ENCODE assay signal across 11 cellular contexts in the genomic region with DNA sequence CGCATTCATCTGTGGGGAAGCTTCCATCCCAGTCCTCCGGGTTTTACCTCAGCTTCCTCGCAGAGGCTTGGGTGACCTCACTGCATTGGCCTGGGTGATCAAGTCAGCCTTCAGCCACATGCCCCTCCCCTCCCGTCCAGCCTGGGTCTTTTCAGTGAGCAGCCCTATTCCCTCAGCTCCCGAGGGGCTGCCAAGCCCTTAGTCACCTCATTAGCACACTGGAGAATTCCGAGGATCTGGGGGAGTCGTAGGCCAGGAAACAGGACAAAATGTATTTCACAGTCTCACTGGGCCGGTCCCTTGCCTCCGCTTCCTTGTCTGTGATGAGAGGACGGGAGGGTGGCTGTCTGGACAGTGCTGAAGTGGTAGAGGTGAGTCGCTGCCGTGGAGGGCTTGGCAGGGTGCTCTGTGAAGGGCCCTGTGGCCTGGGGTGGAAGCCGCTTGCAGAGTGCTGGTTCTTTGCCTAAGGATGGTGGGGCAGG. TPM values are rescaled to one million over a fixed set of nuclear protein-coding genes. Genes with fewer than 3 reads are reported as not detected.
DNase-seq lines count a peak whose midpoint lies in the region; ATAC-seq and TF ChIP-seq lines count a peak whose summit lies in the region.
"Had no signal": no experiment of that assay in that cellular context is flagged by ENCODE, and none has a peak within 500 bp of the region (broad histone marks: within the 10 kb centered on the region; RNA-seq: fewer than 3 reads in every experiment).

No MANE protein-coding gene starts in this region.

- CTCF ChIA-PET in activated naive CD4-positive, alpha-beta T cell treated with anti-CD3 and anti-CD28 coated beads for 36 hours (lab: Charles Lee) = interaction anchor here (0.9 kb wide), 1 partner anchor 13 kb away, joined by 3 read pairs; no protein-coding TSS in a partner anchor

- no peak overlapping the region for H3K4me2 ChIP-seq in mesenchymal stem cell (ENCODE audit: low read length, poor library complexity, severe bottlenecking)

- intact Hi-C loops in Right ventricle myocardium inferior (cut with DNase I) = loop anchor here (5.0 kb wide), 1 partner anchor 38 kb away; no protein-coding TSS in a partner anchor
- intact Hi-C loops in cardiac septum (cut with DNase I) = no loop called here
- intact Hi-C loops in vagina (cut with DNase I) = no loop called here
- intact Hi-C loops in activated naive CD4-positive, alpha-beta T cell treated with anti-CD3 and anti-CD28 coated beads for 36 hours (cut with micrococcal nuclease) = no loop called here

- no peak overlapping the region for H2AFZ ChIP-seq in mesenchymal stem cell (ENCODE audit: low read depth, low read length)

- peak overlapping the region; percentile 42 for H3K27ac ChIP-seq in endodermal cell (ENCODE audit: low read depth, low read length)
- H3K27ac ChIP-seq in mesenchymal stem cell (ENCODE audit: low read length, poor library complexity, severe bottlenecking) = no peak overlapping the region
- peak overlapping the region; percentile 79 for H3K27ac ChIP-seq in vagina

- TF ChIP-seq POLR2A in vagina (IDR thresholded peaks at IDR 0.05) = no peak

- peak overlapping the region; percentile 83 for H4K91ac ChIP-seq in mesenchymal stem cell (ENCODE audit: low read length)

- ATAC-seq in Right ventricle myocardium inferior (peak; percentile 78), HG02763 (IDR thresholded peaks at IDR 0.05; ENCODE audit: unreplicated experiment) (no peak)

- no peaks in the 10 kb centered on the region for H3K27me3 Mint-ChIP-seq in endodermal cell (ENCODE audit: insufficient read depth)
- H3K27me3 Mint-ChIP-seq in activated naive CD4-positive, alpha-beta T cell treated with anti-CD3 and anti-CD28 coated beads for 36 hours (ENCODE audit: low read depth) = no peaks in the 10 kb centered on the region
- H3K27me3 Mint-ChIP-seq: activated B cell treated with CpG ODN at 0.5 μM for 24 hours; dendritic cell treated with granulocyte-macrophage colony-stimulating factor and Interleukin-4, amounts not matched to agents 40 ng/mL and 50 ng/mL, for 4 days had no signal

- H3K79me1 ChIP-seq in mesenchymal stem cell (replicated peaks; ENCODE audit: low read length, poor library complexity, severe bottlenecking) = peaks cover 35% of the 10 kb centered on the region

- H3K9me3 ChIP-seq in endodermal cell (ENCODE audit: control insufficient read depth, low read length) = no peaks in the 10 kb centered on the region
- H3K9me3 ChIP-seq in mesenchymal stem cell (ENCODE audit: control insufficient read depth, low read length) = peaks cover 9% of the 10 kb centered on the region
- no peaks in the 10 kb centered on the region for H3K9me3 ChIP-seq in vagina

- H3K23ac ChIP-seq in mesenchymal stem cell (ENCODE audit: low read length in 2 of 2) = no peak overlapping the region

- H3K4me3 Mint-ChIP-seq in endodermal cell = no peak overlapping the region
- H3K4me3 Mint-ChIP-seq in activated naive CD4-positive, alpha-beta T cell treated with anti-CD3 and anti-CD28 coated beads for 36 hours = no peak overlapping the region
- H3K4me3 Mint-ChIP-seq: activated B cell treated with CpG ODN at 0.5 μM for 24 hours; dendritic cell treated with granulocyte-macrophage colony-stimulating factor and Interleukin-4, amounts not matched to agents 40 ng/mL and 50 ng/mL, for 4 days had no signal

- H2BK12ac ChIP-seq in mesenchymal stem cell (ENCODE audit: low read length in 2 of 2) = no peak overlapping the region

- TF ChIP-seq CTCF in endodermal cell (conservative IDR thresholded peaks at IDR 0.05) (no peak), vagina (IDR thresholded peaks at IDR 0.05) (no peak)

- H3K9ac ChIP-seq in endodermal cell (ENCODE audit: extremely low read depth, low read length, poor library complexity, severe bottlenecking) (no peak overlapping the region), mesenchymal stem cell (ENCODE audit: low read length) (peak overlapping the region; percentile 78)

- H3K27me3 ChIP-seq in endodermal cell (ENCODE audit: control insufficient read depth, insufficient read depth, low read length, poor library complexity, severe bottlenecking) (no peaks in the 10 kb centered on the region), mesenchymal stem cell (ENCODE audit: control insufficient read depth in 1 of 2, insufficient read depth in 1 of 2, low read length in 2 of 2) (no peaks in the 10 kb centered on the region), vagina (no peaks in the 10 kb centered on the region)

- H4K8ac ChIP-seq in mesenchymal stem cell (ENCODE audit: low read length) = peak overlapping the region; percentile 77

- peak overlapping the region; percentile 80 for H2BK15ac ChIP-seq in mesenchymal stem cell (ENCODE audit: low read depth, poor library complexity, severe bottlenecking)

- H3K9me3 Mint-ChIP-seq in endodermal cell = no peaks in the 10 kb centered on the region
- peaks cover 6% of the 10 kb centered on the region for H3K9me3 Mint-ChIP-seq in activated naive CD4-positive, alpha-beta T cell treated with anti-CD3 and anti-CD28 coated beads for 36 hours
- H3K9me3 Mint-ChIP-seq: dendritic cell treated with granulocyte-macrophage colony-stimulating factor and Interleukin-4, amounts not matched to agents 40 ng/mL and 50 ng/mL, for 4 days had no signal

- H2BK5ac ChIP-seq in mesenchymal stem cell (ENCODE audit: low read depth, low read length, poor library complexity, severe bottlenecking) = no peak overlapping the region

- peak overlapping the region; percentile 55 for H3K27ac Mint-ChIP-seq in endodermal cell
- no peak overlapping the region for H3K27ac Mint-ChIP-seq in activated naive CD4-positive, alpha-beta T cell treated with anti-CD3 and anti-CD28 coated beads for 36 hours
- H3K27ac Mint-ChIP-seq: activated B cell treated with CpG ODN at 0.5 μM for 24 hours; dendritic cell treated with granulocyte-macrophage colony-stimulating factor and Interleukin-4, amounts not matched to agents 40 ng/mL and 50 ng/mL, for 4 days had no signal

- peak overlapping the region in 1 of 2 experiments; percentile 74 for H3K4ac ChIP-seq in mesenchymal stem cell (ENCODE audit: low read depth in 1 of 2, low read length in 2 of 2)

- no peak overlapping the region for H2BK120ac ChIP-seq in mesenchymal stem cell (ENCODE audit: low read depth, low read length)

- H3K4me1 Mint-ChIP-seq in endodermal cell = peaks cover 26% of the 10 kb centered on the region
- peaks cover 3% of the 10 kb centered on the region for H3K4me1 Mint-ChIP-seq in activated naive CD4-positive, alpha-beta T cell treated with anti-CD3 and anti-CD28 coated beads for 36 hours (ENCODE audit: low read depth)

- DNase-seq in Right ventricle myocardium inferior (ENCODE audit: missing footprints) (no peak), cardiac septum (ENCODE audit: low spot score) (no peak), endodermal cell (peak; percentile 78), mesenchymal stem cell (peak; percentile 87), vagina (ENCODE audit: extremely low spot score in 2 of 2) (no peak)
- DNase-seq in activated effector memory CD4-positive, alpha-beta T cell treated with Interleukin-2 at 50 U/mL for 16 hours = no peak
- no peak for DNase-seq in activated naive CD4-positive, alpha-beta T cell treated with anti-CD3 and anti-CD28 coated beads for 36 hours
- DNase-seq: activated B cell treated with CpG ODN at 0.5 μM for 24 hours, NCI-H1436 had no signal

- H3K14ac ChIP-seq in mesenchymal stem cell (ENCODE audit: low read length in 2 of 2) = peak overlapping the region in 1 of 2 experiments; percentile 45

- peak overlapping the region; percentile 40 to 89 for H3K18ac ChIP-seq in mesenchymal stem cell (ENCODE audit: low read depth in 1 of 2, low read length in 2 of 2)

- peaks cover 4% of the 10 kb centered on the region for H3K36me3 Mint-ChIP-seq in endodermal cell (ENCODE audit: low read depth)
- peaks cover 14% of the 10 kb centered on the region for H3K36me3 Mint-ChIP-seq in activated naive CD4-positive, alpha-beta T cell treated with anti-CD3 and anti-CD28 coated beads for 36 hours (ENCODE audit: low read depth)

- H3K36me3 ChIP-seq in endodermal cell (ENCODE audit: control insufficient read depth, insufficient read depth, low read length) = no peaks in the 10 kb centered on the region
- H3K36me3 ChIP-seq in mesenchymal stem cell (ENCODE audit: control insufficient read depth in 1 of 2, insufficient read depth in 2 of 2, low read depth in 1 of 2, low read length in 2 of 2) = peaks cover 5 to 28% of the 10 kb centered on the region in 2 experiments
- H3K36me3 ChIP-seq in vagina = no peaks in the 10 kb centered on the region

- H3K4me1 ChIP-seq in endodermal cell (ENCODE audit: control insufficient read depth, insufficient read depth, low read length) (peaks cover 10% of the 10 kb centered on the region), mesenchymal stem cell (ENCODE audit: control insufficient read depth, insufficient read depth, low read depth, low read length) (peaks cover 45% of the 10 kb centered on the region), vagina (peaks cover 70% of the 10 kb centered on the region)

- H2AK5ac ChIP-seq in mesenchymal stem cell (ENCODE audit: low read length, severe bottlenecking) = no peak overlapping the region

- no peak overlapping the region for H3K4me3 ChIP-seq in endodermal cell (ENCODE audit: low read length)
- peak overlapping the region in 1 of 2 experiments; percentile 60 for H3K4me3 ChIP-seq in mesenchymal stem cell (ENCODE audit: insufficient read depth in 1 of 2, low read depth in 1 of 2, low read length in 2 of 2)
- peak overlapping the region; percentile 5 to 31 for H3K4me3 ChIP-seq in vagina

- WGBS in endodermal cell (ENCODE audit: insufficient coverage in 1 of 2, insufficient read length in 1 of 2), 2 experiments = 75 to 84% methylated on average over 11 to 13 of the region's 13 CpGs
- 29% methylated on average over 13 of the region's 13 CpGs for WGBS in mesenchymal stem cell

RNA-seq across cellular contexts. Expression of gene KDM4B, which starts 19.9 kb away (rescaled TPM):
- 38.6 TPM for total RNA-seq in Right ventricle myocardium inferior
- total RNA-seq in cardiac septum = 27.6 TPM
- total RNA-seq in endodermal cell = 10 to 100 TPM; 27.8 to 38.5 TPM
- polyA plus RNA-seq in endodermal cell (2013, experiment 1 of 2) = 38.5 TPM
- polyA plus RNA-seq in endodermal cell (2013, experiment 2 of 2) = 33.4 TPM
- polyA plus RNA-seq in mesenchymal stem cell (2013, experiment 1 of 2) = 13.3 TPM
- 11.9 TPM for polyA plus RNA-seq in mesenchymal stem cell (2013, experiment 2 of 2)
- total RNA-seq in vagina = 59.7 TPM
- 10 to 100 TPM; 10.5 to 12.7 TPM for total RNA-seq in activated naive CD4-positive, alpha-beta T cell treated with anti-CD3 and anti-CD28 coated beads for 36 hours

Comparison
In these comparisons a context has a peak if more than half of its experiments do, and no peak if none do; other contexts are left out.
1. DNase-seq: peak in endodermal cell (single experiment) and mesenchymal stem cell (single experiment); none in Right ventricle myocardium inferior (single experiment), cardiac septum (single experiment), vagina (0 of 2), activated effector memory CD4-positive, alpha-beta T cell treated with Interleukin-2 at 50 U/mL for 16 hours (single experiment) and activated naive CD4-positive, alpha-beta T cell treated with anti-CD3 and anti-CD28 coated beads for 36 hours (single experiment).